ENCODE assay signal across 15 cellular contexts in genomic region chr9:76688471-76689238, GRCh38.
A peak's percentile ranks its signal among the peaks of the same experiment; 100 is the strongest.
DNase-seq lines count a peak whose midpoint lies in the region; ATAC-seq and TF ChIP-seq lines count a peak whose summit lies in the region.
"Had no signal": no experiment of that assay in that cellular context is flagged by ENCODE, and none has a peak within 500 bp of the region (broad histone marks: within the 10 kb centered on the region; RNA-seq: fewer than 3 reads in every experiment).

No MANE protein-coding gene starts in this region.

- H3K27ac ChIP-seq in breast epithelium (no peak overlapping the region), RWPE2 (ENCODE audit: poor library complexity, severe bottlenecking) (peak overlapping the region; percentile 21), hepatocyte (peak overlapping the region; percentile 61), aorta (ENCODE audit: low read depth in 1 of 2, low read length in 2 of 2) (peak overlapping the region; percentile 74 to 79)
- H3K27ac ChIP-seq: BLaER1, pancreas had no signal

- H3K27me3 ChIP-seq in breast epithelium (no peaks in the 10 kb centered on the region), RWPE2 (ENCODE audit: insufficient read depth, poor library complexity, severe bottlenecking) (no peaks in the 10 kb centered on the region), hepatocyte (no peaks in the 10 kb centered on the region), aorta (ENCODE audit: control insufficient read depth in 1 of 2, insufficient read depth in 2 of 2, low read length in 1 of 2) (no peaks in the 10 kb centered on the region)
- H3K27me3 ChIP-seq: BLaER1, pancreas had no signal

- no peaks in the 10 kb centered on the region for H4K20me1 ChIP-seq in hepatocyte (ENCODE audit: insufficient read depth, poor library complexity, severe bottlenecking)
- H4K20me1 ChIP-seq: BLaER1 had no signal

- H3K27me3 Mint-ChIP-seq in MCF 10A (ENCODE audit: insufficient read depth, unreplicated experiment), result no peaks in the 10 kb centered on the region

- TF ChIP-seq CTCF in MCF 10A (IDR thresholded peaks at IDR 0.05; ENCODE audit: unreplicated experiment), result no peak
- no peak for TF ChIP-seq CTCF in breast epithelium (IDR thresholded peaks at IDR 0.05)
- no peak for TF ChIP-seq CTCF in RWPE2 (IDR thresholded peaks at IDR 0.05; ENCODE audit: poor library complexity, severe bottlenecking)
- TF ChIP-seq CTCF in hepatocyte (IDR thresholded peaks at IDR 0.05; ENCODE audit: poor library complexity), result no peak

- WGBS in hepatocyte (ENCODE audit: low lambda C conversion rate, missing lambda C conversion rate), result 74% methylated on average over 3 of the region's 3 CpGs
- 68 to 75% methylated on average over 3 of the region's 3 CpGs for WGBS in aorta, 2 donors

- no peaks in the 10 kb centered on the region for H3K9me3 Mint-ChIP-seq in MCF 10A (ENCODE audit: unreplicated experiment)

- intact Hi-C loops in MCF 10A (cut with micrococcal nuclease), result no loop called here
- intact Hi-C loops in breast epithelium (cut with DNase I; ENCODE audit: low total_unique reads), result no loop called here
- intact Hi-C loops in aorta (cut with DNase I), result no loop called here

- H3K9me3 ChIP-seq in breast epithelium (no peaks in the 10 kb centered on the region), RWPE2 (ENCODE audit: severe bottlenecking) (no peaks in the 10 kb centered on the region), hepatocyte (ENCODE audit: low read depth) (no peaks in the 10 kb centered on the region), aorta (ENCODE audit: control insufficient read depth, low read length) (no peaks in the 10 kb centered on the region)
- H3K9me3 ChIP-seq: BLaER1, esophagus squamous epithelium, pancreas had no signal

- no peak for ATAC-seq in RWPE2 (ENCODE audit: low read depth)
- peak; percentile 8 for ATAC-seq in aorta (ENCODE audit: low FRiP score)
- no peak for ATAC-seq in GM18505 (IDR thresholded peaks at IDR 0.05; ENCODE audit: unreplicated experiment)
- no peak for ATAC-seq in GM21515 (IDR thresholded peaks at IDR 0.05; ENCODE audit: unreplicated experiment)

- no peaks in the 10 kb centered on the region for H3K79me2 ChIP-seq in hepatocyte

- no peak for TF ChIP-seq POLR2A in breast epithelium (IDR thresholded peaks at IDR 0.05)
- no peak for TF ChIP-seq POLR2A in GM18505 (IDR thresholded peaks at IDR 0.05; ENCODE audit: borderline replicate concordance, extremely low read depth, insufficient read depth, insufficient read length)

- no peaks in the 10 kb centered on the region for H3K9me2 ChIP-seq in hepatocyte (replicated peaks; ENCODE audit: insufficient read depth)

- TSS peak; percentile 96 for BruUV-seq in MCF 10A (replicated peaks; lab: Mats Ljungman, UMichigan)

- no peak overlapping the region for H3K4me3 Mint-ChIP-seq in MCF 10A (ENCODE audit: unreplicated experiment)

- H3K27ac Mint-ChIP-seq in MCF 10A (ENCODE audit: low read depth, unreplicated experiment), result peak overlapping the region; percentile 96

- no peaks in the 10 kb centered on the region for H3K4me1 ChIP-seq in breast epithelium
- H3K4me1 ChIP-seq in RWPE2 (ENCODE audit: insufficient read depth, poor library complexity, severe bottlenecking), result peaks cover 20% of the 10 kb centered on the region
- peaks cover 24% of the 10 kb centered on the region for H3K4me1 ChIP-seq in hepatocyte (ENCODE audit: insufficient read depth)
- H3K4me1 ChIP-seq in aorta (ENCODE audit: control insufficient read depth in 1 of 2, insufficient read depth in 2 of 2, low read length in 2 of 2), result peaks cover 12 to 21% of the 10 kb centered on the region in 2 donors
- H3K4me1 ChIP-seq: pancreas had no signal

- CTCF ChIA-PET in MCF 10A (lab: Yijun Ruan, JAX), result interaction anchor here (0.6 to 12.3 kb wide), 7 partner anchors 12 to 1677 kb away, joined by 3 to 144 read pairs (median 3); no protein-coding TSS in a partner anchor

- H3K36me3 ChIP-seq in breast epithelium, result no peaks in the 10 kb centered on the region
- no peaks in the 10 kb centered on the region for H3K36me3 ChIP-seq in RWPE2 (ENCODE audit: low read depth)
- H3K36me3 ChIP-seq in hepatocyte (replicated peaks; ENCODE audit: insufficient read depth, low read depth), result no peaks in the 10 kb centered on the region
- no peaks in the 10 kb centered on the region for H3K36me3 ChIP-seq in aorta (ENCODE audit: control insufficient read depth in 1 of 2, insufficient read depth in 2 of 2, low read length in 1 of 2)
- H3K36me3 ChIP-seq: BLaER1, esophagus squamous epithelium, pancreas had no signal

- H3K4me1 Mint-ChIP-seq in MCF 10A (ENCODE audit: insufficient read depth, unreplicated experiment), result peaks cover 26% of the 10 kb centered on the region

- no peak overlapping the region for H3K4me2 ChIP-seq in hepatocyte
- H3K4me2 ChIP-seq: BLaER1 had no signal

- H2AFZ ChIP-seq in hepatocyte, result no peak overlapping the region

- H3K36me3 Mint-ChIP-seq in MCF 10A (ENCODE audit: insufficient read depth, unreplicated experiment), result no peaks in the 10 kb centered on the region

- POLR2A ChIA-PET in MCF 10A (lab: Yijun Ruan, JAX), result interaction anchor here (0.8 kb wide), 1 partner anchor 43 kb away, joined by 4 read pairs; no protein-coding TSS in a partner anchor

- DNase-seq in MCF 10A (ENCODE audit: unreplicated experiment) (peak; percentile 64), breast epithelium (ENCODE audit: low spot score in 2 of 2) (no peak), RWPE2 (ENCODE audit: low spot score) (no peak), hepatocyte (ENCODE audit: low spot score) (peak; percentile 26), aorta (no peak), GF-D8 (lab: John Stamatoyannopoulos, UW) (no peak)
- DNase-seq: activated T-cell treated with anti-CD3 and anti-CD28 coated beads for 4 hours; esophagus squamous epithelium; H7; Karpas-422; pancreas; stimulated activated CD4-positive, alpha-beta T cell treated with anti-CD3 and anti-CD28 coated beads, Interleukin-2, amount 100 ng/mL, for 48 hours had no signal

- H3K4me3 ChIP-seq in breast epithelium (no peak overlapping the region), RWPE2 (ENCODE audit: severe bottlenecking) (no peak overlapping the region), hepatocyte (no peak overlapping the region), aorta (ENCODE audit: low read length in 2 of 2) (no peak overlapping the region)
- H3K4me3 ChIP-seq: BLaER1, esophagus squamous epithelium, pancreas had no signal

Comparison
In these comparisons a context has a peak if more than half of its experiments do, and no peak if none do; other contexts are left out.
1. DNase-seq: peak in MCF 10A (single experiment) and hepatocyte (single experiment); none in breast epithelium (0 of 2), RWPE2 (single experiment), aorta (0 of 2) and GF-D8 (single experiment).
2. H3K27ac ChIP-seq: peak in RWPE2 (single experiment), hepatocyte (single experiment) and aorta (2 of 2); none in breast epithelium (0 of 2).